ENCODE assay signal across 8 cellular contexts in the genomic region with DNA sequence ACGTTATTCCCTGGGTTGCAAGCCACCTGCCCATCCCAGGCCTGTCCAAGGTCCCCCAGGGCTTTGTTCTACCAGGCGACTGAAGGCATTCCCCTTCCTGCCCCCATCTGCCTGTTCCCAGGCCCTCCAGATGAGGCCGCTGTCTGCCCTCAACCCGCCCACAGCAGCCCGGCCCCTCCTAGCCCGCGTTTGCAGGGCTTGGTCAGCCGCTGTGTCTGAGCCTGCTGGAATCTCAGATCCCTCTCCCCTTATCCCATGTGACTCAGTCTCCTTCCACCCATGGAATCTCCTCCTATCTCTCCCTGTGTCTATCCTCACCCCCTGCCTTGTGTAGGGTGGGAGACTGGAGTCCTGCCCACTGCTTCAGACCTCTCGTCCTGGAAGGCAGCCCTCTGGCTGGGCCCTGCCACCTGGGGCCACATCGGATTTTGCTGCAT.
DNase-seq lines count a peak whose midpoint lies in the region; ATAC-seq and TF ChIP-seq lines count a peak whose summit lies in the region.

No MANE protein-coding gene starts in this region.

- H3K4me1 ChIP-seq in Peyer's patch (no peaks in the 10 kb centered on the region), spleen (peaks cover 0 to 15% (median 8%) of the 10 kb centered on the region in 6 donors)

- H3K27ac ChIP-seq in Peyer's patch (no peak overlapping the region), spleen (no peak overlapping the region)

- intact Hi-C loops in Right ventricle myocardium inferior (cut with DNase I) (loop anchor here (2.0 to 5.0 kb wide), 3 partner anchors 110 to 240 kb away; partner anchors contain the start of gene TNRC6C), spleen (cut with DNase I; ENCODE audit: low total_unique reads) (loop anchor here (2.0 kb wide), 1 partner anchor 240 kb away; no protein-coding TSS in a partner anchor)

- no peak for TF ChIP-seq POLR2A in Peyer's patch (IDR thresholded peaks at IDR 0.05)
- no peak for TF ChIP-seq POLR2A in spleen (IDR thresholded peaks at IDR 0.05)

- TF ChIP-seq CTCF in Peyer's patch (IDR thresholded peaks at IDR 0.05) (peak; percentile 47 to 75 (median 68)), spleen (IDR thresholded peaks at IDR 0.05 in 8 of 11, conservative IDR thresholded peaks at IDR 0.05 in 3 of 11) (peak; percentile 63 to 92 (median 80))

- DNase-seq in NCI-H2107 treated with DMSO at 0.1 percent for 48 hours (lab: John Stamatoyannopoulos, UW; ENCODE audit: unreplicated experiment), result peak; percentile 27
- no peak for DNase-seq in NCI-H2107 (lab: John Stamatoyannopoulos, UW)
- DNase-seq in Peyer's patch, result peak; percentile 62 to 81 (median 75)
- DNase-seq in activated T-helper 9 cell treated with anti-CD3 and anti-CD28 coated beads, Interleukin-2, amount 50 U/mL, for 16 hours (ENCODE audit: low read depth), result peak; percentile 48
- DNase-seq in Right ventricle myocardium inferior (ENCODE audit: missing footprints), result peak; percentile 83
- DNase-seq in spleen, result peak; percentile 91

- H3K27me3 ChIP-seq in Peyer's patch, result no peaks in the 10 kb centered on the region
- H3K27me3 ChIP-seq in spleen (replicated peaks in 1 of 7), result peaks cover 0 to 21% (median 0%) of the 10 kb centered on the region in 7 donors

- WGBS in spleen, 5 donors, result 23 to 39% (median 27%) methylated on average over 10 of the region's 10 CpGs

- ATAC-seq in Right ventricle myocardium inferior (peak; percentile 91), GM18520 (IDR thresholded peaks at IDR 0.05; ENCODE audit: unreplicated experiment) (no peak), GM21737 (IDR thresholded peaks at IDR 0.05; ENCODE audit: unreplicated experiment) (no peak)

- H3K4me3 ChIP-seq in Peyer's patch, result no peak overlapping the region
- no peak overlapping the region for H3K4me3 ChIP-seq in spleen

- H3K36me3 ChIP-seq in Peyer's patch (no peaks in the 10 kb centered on the region), spleen (no peaks in the 10 kb centered on the region)

- H3K9me3 ChIP-seq in Peyer's patch (no peaks in the 10 kb centered on the region), spleen (no peaks in the 10 kb centered on the region)
